ENCODE assay signal across 21 cellular contexts in the genomic region with DNA sequence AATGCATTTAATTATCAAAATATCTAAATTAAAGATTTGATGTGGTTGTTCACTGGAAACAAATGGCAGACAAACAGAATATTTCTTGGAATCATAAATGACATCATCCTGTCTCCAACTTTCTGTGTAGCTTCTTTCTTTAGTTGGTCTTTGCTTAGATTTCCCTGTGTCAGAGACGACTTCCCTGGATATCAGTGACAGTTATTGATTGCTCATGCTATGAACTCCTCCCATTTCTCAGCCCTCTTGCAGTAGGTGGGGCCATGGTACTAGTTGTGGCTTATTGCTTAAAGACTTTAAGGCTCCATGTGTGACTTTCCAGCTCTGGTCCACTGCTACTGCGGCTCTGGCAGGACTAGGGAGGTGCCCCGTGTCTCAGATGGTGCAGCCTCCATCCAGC.
"Had no signal": no experiment of that assay in that cellular context is flagged by ENCODE, and none has a peak within 500 bp of the region (broad histone marks: within the 10 kb centered on the region; RNA-seq: fewer than 3 reads in every experiment).

No MANE protein-coding gene starts in this region.

- FAIRE-seq: endometrium, frontal cortex, islet of Langerhans had no signal

- H3K36me3 ChIP-seq: right atrium auricular region, vagina had no signal

- H3K4me3 ChIP-seq: heart right ventricle, right atrium auricular region, smooth muscle cell, tibial artery, upper lobe of right lung, vagina had no signal

- H3K4me2 ChIP-seq: smooth muscle cell had no signal

- H3K27ac ChIP-seq: heart right ventricle, right atrium auricular region, tibial artery, upper lobe of right lung, vagina had no signal

- H3K9me3 ChIP-seq: right atrium auricular region, tibial artery, upper lobe of right lung, vagina had no signal

- ATAC-seq: esophagus mucosa; heart right ventricle; left lobe of liver; naive thymus-derived CD8-positive, alpha-beta T cell; stimulated activated effector memory CD8-positive, alpha-beta T cell treated with anti-CD3 and anti-CD28 coated beads, Interleukin-12 subunit alpha, Interleukin-12 subunit beta, amount 100 ng/mL, for 72 hours; stimulated activated naive CD8-positive, alpha-beta T cell treated with anti-CD3 and anti-CD28 coated beads, Interleukin-15, Interleukin-2, amounts not matched to agents 100 U/mL and 50 U/mL, for 24 hours; upper lobe of right lung had no signal

- H3K27me3 ChIP-seq: heart right ventricle, right atrium auricular region, tibial artery, upper lobe of right lung, vagina had no signal

- DNase-seq: effector memory CD4-positive, alpha-beta T cell; heart right ventricle; hypothalamus; kidney glomerular epithelial cell; mammary epithelial cell; naive thymus-derived CD8-positive, alpha-beta T cell; posterior cingulate gyrus; stimulated activated CD4-positive, alpha-beta T cell treated with anti-CD3 and anti-CD28 coated beads, Interleukin-4, amount 100 ng/mL, for 1 hour; stimulated activated CD8-positive, alpha-beta memory T cell treated with anti-CD3 and anti-CD28 coated beads, Interleukin-4, amount 100 ng/mL, for 48 hours; stimulated activated naive CD8-positive, alpha-beta T cell treated with anti-CD3 and anti-CD28 coated beads, Interleukin-15, Interleukin-2, amounts not matched to agents 100 U/mL and 50 U/mL, for 24 hours; tibial artery; upper lobe of right lung had no signal
